ENCODE assay signal across 8 cellular contexts in the genomic region with DNA sequence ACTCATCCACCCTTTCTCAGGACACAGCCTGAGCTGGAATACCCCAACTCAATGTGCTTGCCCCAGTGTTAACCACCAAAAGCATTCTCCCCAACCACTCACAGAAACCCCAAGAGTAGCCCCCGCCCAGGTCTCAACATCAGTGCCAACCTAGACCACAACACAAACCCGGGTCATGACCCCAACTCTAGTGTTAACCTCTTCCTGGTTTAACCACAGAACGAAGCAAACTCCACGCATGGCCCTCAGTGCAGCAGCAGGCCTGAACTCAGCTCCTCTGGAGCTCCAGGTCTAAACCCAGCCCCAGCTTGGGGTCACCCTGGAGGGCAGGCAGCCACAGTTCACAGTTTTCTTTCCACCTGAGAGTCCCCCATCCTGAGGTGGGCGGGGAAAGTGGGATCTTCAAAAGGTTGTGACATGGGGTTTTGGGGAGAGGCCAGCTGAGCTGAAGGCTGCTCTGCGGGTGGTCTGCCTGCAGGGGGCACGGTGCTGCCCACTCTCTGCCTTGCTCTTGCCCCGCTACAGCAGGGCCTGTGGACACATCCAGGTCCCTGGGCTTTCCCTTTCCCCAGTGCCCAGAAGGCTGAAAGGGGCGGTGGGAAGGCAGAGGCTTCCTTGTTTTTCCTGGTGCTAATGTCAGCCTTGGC. TPM values are rescaled to one million over a fixed set of nuclear protein-coding genes. Genes with fewer than 3 reads are reported as not detected.
DNase-seq lines count a peak whose midpoint lies in the region; ATAC-seq and TF ChIP-seq lines count a peak whose summit lies in the region.

No MANE protein-coding gene starts in this region.

- ATAC-seq in GM18502 (IDR thresholded peaks at IDR 0.05; ENCODE audit: poor library complexity, unreplicated experiment) (peak; percentile 49), HG03439 (IDR thresholded peaks at IDR 0.05; ENCODE audit: unreplicated experiment) (no peak)

- 0 out of 2 replicates have a peak, but pooled peaks have one; percentile 4 for TF ChIP-seq CTCF in MM.1S (IDR thresholded peaks at IDR 0.05; ENCODE audit: low read length)
- TF ChIP-seq CTCF in neural progenitor cell (IDR thresholded peaks at IDR 0.05) = peak; percentile 7

- H3K27ac ChIP-seq in MM.1S (ENCODE audit: low read length) (no peak overlapping the region; the same call in 1 of the 2 replicates), neural progenitor cell (no peak overlapping the region), mesendoderm (ENCODE audit: low read depth, low read length) (no peak overlapping the region)

- no peaks in the 10 kb centered on the region for H3K27me3 ChIP-seq in MM.1S (replicated peaks; ENCODE audit: insufficient read depth, low read length)
- no peaks in the 10 kb centered on the region for H3K27me3 ChIP-seq in neural progenitor cell
- no peaks in the 10 kb centered on the region for H3K27me3 ChIP-seq in mesendoderm (ENCODE audit: insufficient read depth, low read length, poor library complexity)

- H3K4me3 Mint-ChIP-seq in activated T-helper 2 cell treated with anti-CD3 and anti-CD28 coated beads, Interferon-gamma antibody, Interleukin-2, Interleukin-4, amounts not matched to agents 10 μg/mL and 5 μg/mL and 100 μg/mL, durations not matched to agents 14 hours and 24 hours and 36 hours (ENCODE audit: low read depth) = no peak overlapping the region
- no peak overlapping the region for H3K4me3 Mint-ChIP-seq in neural progenitor cell

- H3F3A ChIP-seq in MM.1S (ENCODE audit: insufficient read depth, low read length) = peaks cover 24% of the 10 kb centered on the region
- H3F3A ChIP-seq in neural progenitor cell (ENCODE audit: low read depth) = peaks cover 3% of the 10 kb centered on the region

- H3K9ac ChIP-seq in MM.1S (ENCODE audit: low read length) (no peak overlapping the region), neural progenitor cell (no peak overlapping the region), mesendoderm (ENCODE audit: low read length) (no peak overlapping the region)

- H3K56ac ChIP-seq in mesendoderm (ENCODE audit: low read length) = no peak overlapping the region

- intact Hi-C loops in activated T-helper 2 cell treated with anti-CD3 and anti-CD28 coated beads, Interferon-gamma antibody, Interleukin-2, Interleukin-4, amounts not matched to agents 10 μg/mL and 5 μg/mL and 100 μg/mL, durations not matched to agents 14 hours and 24 hours and 36 hours (cut with micrococcal nuclease) = no loop called here

- H3K27ac Mint-ChIP-seq in activated T-helper 2 cell treated with anti-CD3 and anti-CD28 coated beads, Interferon-gamma antibody, Interleukin-2, Interleukin-4, amounts not matched to agents 10 μg/mL and 5 μg/mL and 100 μg/mL, durations not matched to agents 14 hours and 24 hours and 36 hours = no peak overlapping the region
- H3K27ac Mint-ChIP-seq in neural progenitor cell = no peak overlapping the region

- H3K4me1 ChIP-seq in MM.1S (ENCODE audit: low read length) = peaks cover 57% of the 10 kb centered on the region
- H3K4me1 ChIP-seq in neural progenitor cell = peaks cover 88% of the 10 kb centered on the region
- peaks cover 11% of the 10 kb centered on the region for H3K4me1 ChIP-seq in mesendoderm (ENCODE audit: control insufficient read depth, low read depth, low read length)

- no peak overlapping the region for H3K4me2 ChIP-seq in MM.1S (ENCODE audit: low read depth, low read length)
- H3K4me2 ChIP-seq in neural progenitor cell = peak overlapping the region; percentile 38
- no peak overlapping the region for H3K4me2 ChIP-seq in mesendoderm (ENCODE audit: low read length)

- H2AFZ ChIP-seq in MM.1S (ENCODE audit: low read length) = no peak overlapping the region
- no peak overlapping the region for H2AFZ ChIP-seq in neural progenitor cell (replicated peaks)

- H3K18ac ChIP-seq in mesendoderm (ENCODE audit: low read length) = no peak overlapping the region

- no peak overlapping the region for H4K8ac ChIP-seq in mesendoderm (ENCODE audit: low read depth, low read length)

- WGBS in mesendoderm (ENCODE audit: extremely low coverage, insufficient coverage, low lambda C conversion rate) = no CpG with 5 or more reads among the region's 9 CpGs

- H4K20me1 ChIP-seq in MM.1S (ENCODE audit: insufficient read depth, low read length) (no peaks in the 10 kb centered on the region), neural progenitor cell (ENCODE audit: low read depth) (peaks cover 100% of the 10 kb centered on the region)

- H3K36me3 ChIP-seq in MM.1S (replicated peaks; ENCODE audit: insufficient read depth, low read length) = no peaks in the 10 kb centered on the region
- no peaks in the 10 kb centered on the region for H3K36me3 ChIP-seq in neural progenitor cell
- no peaks in the 10 kb centered on the region for H3K36me3 ChIP-seq in mesendoderm (ENCODE audit: control insufficient read depth, insufficient read depth, low read length)

- no peak overlapping the region for H2BK120ac ChIP-seq in mesendoderm (ENCODE audit: low read depth, low read length)

- H2AK5ac ChIP-seq in mesendoderm (ENCODE audit: low read length) = no peak overlapping the region

- no peak overlapping the region for H3K4ac ChIP-seq in mesendoderm (ENCODE audit: low read depth, low read length)

- H3K36me3 Mint-ChIP-seq in activated T-helper 2 cell treated with anti-CD3 and anti-CD28 coated beads, Interferon-gamma antibody, Interleukin-2, Interleukin-4, amounts not matched to agents 10 μg/mL and 5 μg/mL and 100 μg/mL, durations not matched to agents 14 hours and 24 hours and 36 hours (ENCODE audit: low read depth) = no peaks in the 10 kb centered on the region
- peaks cover 3% of the 10 kb centered on the region for H3K36me3 Mint-ChIP-seq in neural progenitor cell

- H3K9me2 ChIP-seq in MM.1S (replicated peaks; ENCODE audit: insufficient read depth, low read length) = no peaks in the 10 kb centered on the region

- H3K9me3 ChIP-seq in MM.1S (replicated peaks; ENCODE audit: insufficient read depth, low read length) (no peaks in the 10 kb centered on the region), neural progenitor cell (ENCODE audit: low read depth) (no peaks in the 10 kb centered on the region)

- H3K4me1 Mint-ChIP-seq in activated T-helper 2 cell treated with anti-CD3 and anti-CD28 coated beads, Interferon-gamma antibody, Interleukin-2, Interleukin-4, amounts not matched to agents 10 μg/mL and 5 μg/mL and 100 μg/mL, durations not matched to agents 14 hours and 24 hours and 36 hours (ENCODE audit: low read depth) = peaks cover 19% of the 10 kb centered on the region
- H3K4me1 Mint-ChIP-seq in neural progenitor cell = peaks cover 81% of the 10 kb centered on the region

- H3K23ac ChIP-seq in mesendoderm (ENCODE audit: low read length) = no peak overlapping the region

- H2BK15ac ChIP-seq in mesendoderm (replicated peaks; ENCODE audit: low read depth) = no peak overlapping the region

- DNase-seq in MM.1S (peak; percentile 33), neural progenitor cell (ENCODE audit: low spot score) (peak; percentile 37), 8988T (no peak), mesendoderm (no peak), T-helper 9 cell (no peak)
- peak; percentile 42 for DNase-seq in activated T-helper 2 cell treated with anti-CD3 and anti-CD28 coated beads, Interferon-gamma antibody, Interleukin-2, Interleukin-4, amounts not matched to agents 10 μg/mL and 5 μg/mL and 100 μg/mL, durations not matched to agents 14 hours and 24 hours and 36 hours (ENCODE audit: low spot score)

- H4K5ac ChIP-seq in mesendoderm (ENCODE audit: low read length) = no peak overlapping the region

- no peaks in the 10 kb centered on the region for H3K9me3 Mint-ChIP-seq in activated T-helper 2 cell treated with anti-CD3 and anti-CD28 coated beads, Interferon-gamma antibody, Interleukin-2, Interleukin-4, amounts not matched to agents 10 μg/mL and 5 μg/mL and 100 μg/mL, durations not matched to agents 14 hours and 24 hours and 36 hours
- H3K9me3 Mint-ChIP-seq in neural progenitor cell = no peaks in the 10 kb centered on the region

- H3K79me1 ChIP-seq in mesendoderm (ENCODE audit: low read length) = peaks cover 11% of the 10 kb centered on the region

- H3K27me3 Mint-ChIP-seq in activated T-helper 2 cell treated with anti-CD3 and anti-CD28 coated beads, Interferon-gamma antibody, Interleukin-2, Interleukin-4, amounts not matched to agents 10 μg/mL and 5 μg/mL and 100 μg/mL, durations not matched to agents 14 hours and 24 hours and 36 hours (ENCODE audit: low read depth) = no peaks in the 10 kb centered on the region
- H3K27me3 Mint-ChIP-seq in neural progenitor cell (ENCODE audit: insufficient read depth, low read depth) = peaks cover 6% of the 10 kb centered on the region

- no peak overlapping the region for H2BK5ac ChIP-seq in mesendoderm (ENCODE audit: low read length)

- H3K4me3 ChIP-seq in MM.1S (ENCODE audit: low read length) (no peak overlapping the region), neural progenitor cell (no peak overlapping the region), mesendoderm (ENCODE audit: low read length) (no peak overlapping the region)

- H3K79me2 ChIP-seq in MM.1S (ENCODE audit: low read length) (peaks cover 96% of the 10 kb centered on the region), neural progenitor cell (ENCODE audit: low read depth) (peaks cover 98% of the 10 kb centered on the region), mesendoderm (ENCODE audit: control insufficient read depth, insufficient read depth, low read length) (peaks cover 6% of the 10 kb centered on the region)

RNA-seq across cellular contexts. Expression of a gene that starts 37.9 kb away (rescaled TPM):
- total RNA-seq in activated T-helper 2 cell treated with anti-CD3 and anti-CD28 coated beads, Interferon-gamma antibody, Interleukin-2, Interleukin-4, amounts not matched to agents 10 μg/mL and 5 μg/mL and 100 μg/mL, durations not matched to agents 14 hours and 24 hours and 36 hours = 5.0 and 5.6 TPM in 2 replicates
- 19.5 and 27.4 TPM in 2 replicates for total RNA-seq in neural progenitor cell (ENCODE audit: low replicate concordance)
- 30.2 TPM for polyA plus RNA-seq in mesendoderm (2013, experiment 1 of 2)
- polyA plus RNA-seq in mesendoderm (2013, experiment 2 of 2) = 30.5 TPM

Comparison
In these comparisons a context has a peak if more than half of its experiments do, and no peak if none do; other contexts are left out.
1. DNase-seq: peak in MM.1S (single experiment), activated T-helper 2 cell treated with anti-CD3 and anti-CD28 coated beads, Interferon-gamma antibody, Interleukin-2, Interleukin-4, amounts not matched to agents 10 μg/mL and 5 μg/mL and 100 μg/mL, durations not matched to agents 14 hours and 24 hours and 36 hours (single experiment) and neural progenitor cell (single experiment); none in 8988T (single experiment), mesendoderm (single experiment) and T-helper 9 cell (single experiment).